18 cellular contexts compared by ENCODE assay signal in the genomic region with DNA sequence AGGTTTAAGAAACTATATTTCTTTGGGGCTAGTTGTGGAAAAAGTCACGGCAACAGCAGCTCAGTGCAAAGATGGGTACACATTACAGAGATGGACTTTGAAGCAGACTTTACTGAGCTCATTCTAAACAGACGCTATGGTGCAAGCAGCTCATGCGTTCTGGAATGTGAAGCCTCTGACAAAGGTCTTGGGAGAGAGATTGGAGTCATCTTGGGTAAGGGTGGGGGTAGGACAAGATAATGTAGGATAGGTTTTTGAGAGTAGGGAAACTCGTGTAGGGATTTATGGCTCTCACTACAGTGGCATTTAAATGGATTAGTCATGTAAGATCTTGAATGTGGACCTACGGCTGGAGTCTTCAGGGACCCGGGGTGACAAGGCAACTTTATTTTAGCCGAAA. TPM values are rescaled to one million over a fixed set of nuclear protein-coding genes. Genes with fewer than 3 reads are reported as not detected.
DNase-seq lines count a peak whose midpoint lies in the region; ATAC-seq and TF ChIP-seq lines count a peak whose summit lies in the region.
"Had no signal": no experiment of that assay in that cellular context is flagged by ENCODE, and none has a peak within 500 bp of the region (broad histone marks: within the 10 kb centered on the region; RNA-seq: fewer than 3 reads in every experiment).

No MANE protein-coding gene starts in this region.

- no peaks in the 10 kb centered on the region for H3K36me3 Mint-ChIP-seq in activated CD8-positive, alpha-beta T cell treated with anti-CD3 and anti-CD28 coated beads for 36 hours (ENCODE audit: low read depth)
- H3K36me3 Mint-ChIP-seq: CD4-positive, CD25-positive, alpha-beta regulatory T cell had no signal

- CTCF ChIA-PET in activated CD8-positive, alpha-beta T cell treated with anti-CD3 and anti-CD28 coated beads for 36 hours (lab: Charles Lee) = interaction anchor here (1.1 to 6.0 kb wide), 4 partner anchors 9 to 120 kb away, joined by 3 to 51 read pairs (median 4); no protein-coding TSS in a partner anchor

- H3K4me1 ChIP-seq in foreskin keratinocyte = no peaks in the 10 kb centered on the region
- H3K4me1 ChIP-seq in sigmoid colon = peaks cover 0 to 59% (median 31%) of the 10 kb centered on the region in 4 donors
- H3K4me1 ChIP-seq: psoas muscle had no signal

- 69% methylated on average over 7 of the region's 7 CpGs for WGBS in sigmoid colon, 2 donors

- no peaks in the 10 kb centered on the region for H3K27me3 ChIP-seq in foreskin keratinocyte
- H3K27me3 ChIP-seq in sigmoid colon = no peaks in the 10 kb centered on the region

- peaks cover 16% of the 10 kb centered on the region for H3K4me1 Mint-ChIP-seq in activated CD8-positive, alpha-beta T cell treated with anti-CD3 and anti-CD28 coated beads for 36 hours (ENCODE audit: low read depth)

- TF ChIP-seq CTCF in foreskin keratinocyte (conservative IDR thresholded peaks at IDR 0.05) (no peak), sigmoid colon (IDR thresholded peaks at IDR 0.05) (no peak)
- TF ChIP-seq CTCF in activated CD8-positive, alpha-beta T cell treated with anti-CD3 and anti-CD28 coated beads for 36 hours (IDR thresholded peaks at IDR 0.05) = no peak

- POLR2A ChIA-PET in activated CD8-positive, alpha-beta T cell treated with anti-CD3 and anti-CD28 coated beads for 36 hours (lab: Charles Lee) = no interaction called here

- H3K27ac ChIP-seq in foreskin keratinocyte = no peak overlapping the region
- H3K27ac ChIP-seq in sigmoid colon = peak overlapping the region; percentile 56 to 77 (median 70)
- H3K27ac ChIP-seq: PC-9, psoas muscle had no signal

- no peak overlapping the region for H3K27ac Mint-ChIP-seq in activated CD8-positive, alpha-beta T cell treated with anti-CD3 and anti-CD28 coated beads for 36 hours
- H3K27ac Mint-ChIP-seq: activated T-helper 1 cell treated with anti-CD3 and anti-CD28 coated beads, Interleukin-12 subunit alpha, Interleukin-12 subunit beta, Interleukin-2, Interleukin-4 antibody, amounts not matched to agents 30 ng/mL and 10 ng/mL and 1 ng/mL, durations not matched to agents 14 hours and 24 hours and 36 hours; CD4-positive, CD25-positive, alpha-beta regulatory T cell had no signal

- peak; percentile 77 for ATAC-seq in SK-N-SH treated with all-trans-retinoic acid at 6 μM for 48 hours
- peak; percentile 37 for ATAC-seq in foreskin keratinocyte
- no peak for ATAC-seq in GM21423 (IDR thresholded peaks at IDR 0.05; ENCODE audit: unreplicated experiment)
- no peak for ATAC-seq in GM19351 (IDR thresholded peaks at IDR 0.05; ENCODE audit: unreplicated experiment)
- no peak for ATAC-seq in activated CD8-positive, alpha-beta T cell treated with anti-CD3 and anti-CD28 coated beads for 36 hours
- ATAC-seq: psoas muscle had no signal

- no peak for TF ChIP-seq EP300 in sigmoid colon (IDR thresholded peaks at IDR 0.05)

- intact Hi-C loops in sigmoid colon (cut with DNase I) = loop anchor here (5.0 kb wide), 2 partner anchors 34 to 64 kb away; partner anchors contain the start of gene CLMP
- intact Hi-C loops in activated CD8-positive, alpha-beta T cell treated with anti-CD3 and anti-CD28 coated beads for 36 hours (cut with micrococcal nuclease) = loop anchor here (5.0 kb wide), 1 partner anchor 74 kb away; no protein-coding TSS in a partner anchor

- no peaks in the 10 kb centered on the region for H3K27me3 Mint-ChIP-seq in activated CD8-positive, alpha-beta T cell treated with anti-CD3 and anti-CD28 coated beads for 36 hours

- DNase-seq in EL (peak; percentile 89), foreskin keratinocyte (peak in 1 of 2 donors; percentile 34), sigmoid colon (no peak)
- no peak for DNase-seq in activated CD4-positive, alpha-beta T cell treated with anti-CD3 and anti-CD28 coated beads for 4 hours
- DNase-seq in activated CD8-positive, alpha-beta T cell treated with anti-CD3 and anti-CD28 coated beads for 36 hours = no peak
- DNase-seq: activated CD4-positive, alpha-beta T cell treated with anti-CD3 and anti-CD28 coated beads, Interleukin-2, amount 50 U/mL, for 1 hour; CD4-positive, CD25-positive, alpha-beta regulatory T cell; H7; Karpas-422; NCI-H146; NCI-H510A treated with DMSO at 0.1 percent for 48 hours; PC-9; psoas muscle; stimulated activated CD4-positive, alpha-beta T cell treated with anti-CD3 and anti-CD28 coated beads, Interleukin-2, amount 100 ng/mL, for 24 hours had no signal

- H3K36me3 ChIP-seq in sigmoid colon = no peaks in the 10 kb centered on the region

- no peaks in the 10 kb centered on the region for H3K9me3 ChIP-seq in sigmoid colon
- H3K9me3 ChIP-seq: psoas muscle had no signal

- no peak overlapping the region for H3K4me3 Mint-ChIP-seq in activated CD8-positive, alpha-beta T cell treated with anti-CD3 and anti-CD28 coated beads for 36 hours
- H3K4me3 Mint-ChIP-seq: activated T-helper 1 cell treated with anti-CD3 and anti-CD28 coated beads, Interleukin-12 subunit alpha, Interleukin-12 subunit beta, Interleukin-2, Interleukin-4 antibody, amounts not matched to agents 30 ng/mL and 10 ng/mL and 1 ng/mL, durations not matched to agents 14 hours and 24 hours and 36 hours; CD4-positive, CD25-positive, alpha-beta regulatory T cell had no signal

- no peak overlapping the region for H3K4me3 ChIP-seq in sigmoid colon
- H3K4me3 ChIP-seq: PC-9, psoas muscle had no signal

- no peaks in the 10 kb centered on the region for H3K9me3 Mint-ChIP-seq in activated CD8-positive, alpha-beta T cell treated with anti-CD3 and anti-CD28 coated beads for 36 hours
- H3K9me3 Mint-ChIP-seq: activated T-helper 1 cell treated with anti-CD3 and anti-CD28 coated beads, Interleukin-12 subunit alpha, Interleukin-12 subunit beta, Interleukin-2, Interleukin-4 antibody, amounts not matched to agents 30 ng/mL and 10 ng/mL and 1 ng/mL, durations not matched to agents 14 hours and 24 hours and 36 hours; CD4-positive, CD25-positive, alpha-beta regulatory T cell had no signal

- TF ChIP-seq POLR2A in sigmoid colon (IDR thresholded peaks at IDR 0.05) = no peak

TF ChIP-seq in SK-N-SH treated with all-trans-retinoic acid at 6 μM for 48 hours, 23 proteins besides CTCF, POLR2A, EP300 and RAD21:
- no peak for TF ChIP-seq ZNF565 (CRISPR knock-in tag; conservative IDR thresholded peaks at IDR 0.05; ENCODE audit: low read depth)

RNA-seq across cellular contexts. Expression of gene CLMP, which starts 36.2 kb away (rescaled TPM):
- total RNA-seq in foreskin keratinocyte (3.6 and 6.7 TPM in 2 replicates), sigmoid colon (100 to 1,000 TPM; 104 to 180 (median 164) TPM)
- polyA plus RNA-seq in foreskin keratinocyte (1.1 and 1.9 TPM in 2 replicates), sigmoid colon (10 to 100 TPM in 1 of 3 donors, 1 to 10 TPM in 2; 1.4 to 12.1 (median 9.0) TPM)
- total RNA-seq in activated CD8-positive, alpha-beta T cell treated with anti-CD3 and anti-CD28 coated beads for 36 hours = under 1 TPM in 1 of 2 experiments, not detected in 1; 0.09 TPM
- total RNA-seq: activated T-helper 1 cell treated with anti-CD3 and anti-CD28 coated beads, Interleukin-12 subunit alpha, Interleukin-12 subunit beta, Interleukin-2, Interleukin-4 antibody, amounts not matched to agents 30 ng/mL and 10 ng/mL and 1 ng/mL, durations not matched to agents 14 hours and 24 hours and 36 hours had no signal

Comparison
In these comparisons a context has a peak if more than half of its experiments do, and no peak if none do; other contexts are left out.
1. ATAC-seq: peak in SK-N-SH treated with all-trans-retinoic acid at 6 μM for 48 hours (single experiment) and foreskin keratinocyte (single experiment); none in GM21423 (single experiment), GM19351 (single experiment) and activated CD8-positive, alpha-beta T cell treated with anti-CD3 and anti-CD28 coated beads for 36 hours (single experiment).
2. RNA of gene CLMP, which starts 36.2 kb away (total RNA-seq): 104 to 180 TPM in sigmoid colon; 3.6 to 6.7 TPM in foreskin keratinocyte and 0.09 TPM in activated CD8-positive, alpha-beta T cell treated with anti-CD3 and anti-CD28 coated beads for 36 hours; every median in the first group is over 10 times any median in the second.